Comparison of ENCODE assay signal across 20 cellular contexts in the genomic region with DNA sequence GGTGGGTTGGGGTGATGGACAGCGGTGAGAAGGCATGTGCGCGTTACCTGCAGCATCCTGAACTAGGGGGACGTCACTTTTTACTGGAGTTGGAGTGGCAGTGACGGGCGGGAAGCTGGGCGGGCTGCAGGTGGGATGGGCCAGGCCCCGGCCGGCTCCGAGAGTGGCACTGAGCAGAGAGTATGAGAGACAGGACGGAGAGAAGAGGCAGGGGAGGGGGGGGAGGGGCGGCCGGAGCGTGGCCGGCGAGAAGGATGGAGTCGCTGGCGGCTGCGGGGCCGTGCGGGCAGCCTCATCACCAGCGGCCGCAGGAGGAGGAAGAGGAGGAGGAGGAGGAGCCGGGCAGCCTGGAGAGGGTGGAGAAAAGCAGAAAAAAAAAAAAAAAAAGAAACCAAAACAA.
"Had no signal": no experiment of that assay in that cellular context is flagged by ENCODE, and none has a peak within 500 bp of the region (broad histone marks: within the 10 kb centered on the region; RNA-seq: fewer than 3 reads in every experiment).

No MANE protein-coding gene starts in this region.

- H3K4me3 Mint-ChIP-seq: naive thymus-derived CD8-positive, alpha-beta T cell; stimulated activated memory B cell treated with anti-CD40 and anti-IgM and Interleukin-4, amounts not matched to agents 10 μg/mL and 1 μg/mL and 100 μg/mL, for 72 hours; T-cell; T-helper 2 cell treated with Interferon-gamma antibody and Interleukin-4, amounts not matched to agents 5 μg/mL and 100 μg/mL, for 36 hours had no signal

- H3K4me3 ChIP-seq: adrenal gland, ascending aorta, lower lobe of right lung, testis, upper lobe of right lung had no signal

- ATAC-seq: activated naive CD4-positive, alpha-beta T cell treated with anti-CD3 and anti-CD28 coated beads, Interleukin-2, amount 50 U/mL, for 72 hours; lower lobe of right lung; naive thymus-derived CD8-positive, alpha-beta T cell; right cardiac atrium; stimulated activated memory B cell treated with anti-CD40 and anti-IgM and Interleukin-4, amounts not matched to agents 10 μg/mL and 1 μg/mL and 100 μg/mL, for 72 hours; T-cell had no signal

- H3K27ac Mint-ChIP-seq: activated naive CD4-positive, alpha-beta T cell treated with anti-CD3 and anti-CD28 coated beads, Interleukin-2, amount 50 U/mL, for 72 hours; naive thymus-derived CD8-positive, alpha-beta T cell; progenitor cell of endocrine pancreas; stimulated activated memory B cell treated with anti-CD40 and anti-IgM and Interleukin-4, amounts not matched to agents 10 μg/mL and 1 μg/mL and 100 μg/mL, for 72 hours; T-cell; T-helper 2 cell treated with Interferon-gamma antibody and Interleukin-4, amounts not matched to agents 5 μg/mL and 100 μg/mL, for 36 hours had no signal

- H3K9me3 ChIP-seq: adrenal gland, ascending aorta, lower lobe of right lung, testis, upper lobe of right lung had no signal

- H3K36me3 ChIP-seq: adrenal gland had no signal

- H3K27ac ChIP-seq: adrenal gland, epithelial cell of prostate, testis, upper lobe of right lung, WERI-Rb-1 had no signal

- H3K36me3 Mint-ChIP-seq: activated naive CD4-positive, alpha-beta T cell treated with anti-CD3 and anti-CD28 coated beads, Interleukin-2, amount 50 U/mL, for 72 hours had no signal

- H3K4me1 ChIP-seq: adrenal gland had no signal

- H3K27me3 ChIP-seq: adrenal gland, ascending aorta, testis, upper lobe of right lung had no signal

- H3K9me3 Mint-ChIP-seq: activated naive CD4-positive, alpha-beta T cell treated with anti-CD3 and anti-CD28 coated beads, Interleukin-2, amount 50 U/mL, for 72 hours; naive thymus-derived CD8-positive, alpha-beta T cell; stimulated activated memory B cell treated with anti-CD40 and anti-IgM and Interleukin-4, amounts not matched to agents 10 μg/mL and 1 μg/mL and 100 μg/mL, for 72 hours; T-cell; T-helper 2 cell treated with Interferon-gamma antibody and Interleukin-4, amounts not matched to agents 5 μg/mL and 100 μg/mL, for 36 hours had no signal

- DNase-seq: activated CD4-positive, CD25-positive, alpha-beta regulatory T cell treated with anti-CD3 and anti-CD28 coated beads, Interleukin-2, amount 50 U/mL, for 72 hours; activated gamma-delta T cell treated with Interleukin-2 at 50 U/mL for 16 hours; activated T-cell treated with anti-CD3 and anti-CD28 coated beads, Interleukin-2, amount 50 U/mL, for 1 hour; adrenal gland; cerebellar nuclear complex; cortex of kidney; lower lobe of right lung; naive thymus-derived CD8-positive, alpha-beta T cell; stimulated activated CD4-positive, alpha-beta T cell treated with anti-CD3 and anti-CD28 coated beads, Interleukin-1b, Interleukin-23, amount 100 ng/mL, for 48 hours; T-cell; testis; upper lobe of right lung; WERI-Rb-1 had no signal

- H3K4me1 Mint-ChIP-seq: stimulated activated memory B cell treated with anti-CD40 and anti-IgM and Interleukin-4, amounts not matched to agents 10 μg/mL and 1 μg/mL and 100 μg/mL, for 72 hours had no signal

- H3K27me3 Mint-ChIP-seq: naive thymus-derived CD8-positive, alpha-beta T cell; stimulated activated memory B cell treated with anti-CD40 and anti-IgM and Interleukin-4, amounts not matched to agents 10 μg/mL and 1 μg/mL and 100 μg/mL, for 72 hours; T-cell had no signal
